In genomic region chr19:4032436-4032835, GRCh38 we compare ENCODE assay signal across 15 cellular contexts.
"Had no signal": no experiment of that assay in that cellular context is flagged by ENCODE, and none has a peak within 500 bp of the region (broad histone marks: within the 10 kb centered on the region; RNA-seq: fewer than 3 reads in every experiment).

No MANE protein-coding gene starts in this region.

- H3K9me3 ChIP-seq: gastrocnemius medialis, left ventricle myocardium inferior, testis, upper lobe of left lung had no signal

- H3K27me3 ChIP-seq: gastrocnemius medialis, testis, upper lobe of left lung had no signal

- ATAC-seq: activated CD4-positive, alpha-beta T cell treated with anti-CD3 and anti-CD28 coated beads for 36 hours; activated T-helper 17 cell treated with anti-CD3 and anti-CD28 coated beads, Interleukin-2, amount 50 U/mL, for 72 hours; gastrocnemius medialis had no signal

- H3K27ac ChIP-seq: coronary artery, gastrocnemius medialis, left ventricle myocardium inferior, testis, upper lobe of left lung had no signal

- H3K4me1 ChIP-seq: gastrocnemius medialis, left ventricle myocardium inferior, upper lobe of left lung had no signal

- DNase-seq: activated CD4-positive, alpha-beta memory T cell treated with anti-CD3 and anti-CD28 coated beads for 36 hours; activated CD4-positive, alpha-beta T cell treated with anti-CD3 and anti-CD28 coated beads for 36 hours; activated naive CD4-positive, alpha-beta T cell treated with Interleukin-2 at 50 U/mL for 16 hours; activated naive CD8-positive, alpha-beta T cell treated with anti-CD3 and anti-CD28 coated beads, Interleukin-2, amount 10 ng/mL, durations not matched to agents 7 days and 5 days; gastrocnemius medialis; head of caudate nucleus; left ventricle myocardium inferior; mammary epithelial cell; midbrain; nephron progenitor cell; retina; testis had no signal

- H3K4me3 ChIP-seq: coronary artery, gastrocnemius medialis, left ventricle myocardium inferior, testis, upper lobe of left lung had no signal
